In the genomic region with DNA sequence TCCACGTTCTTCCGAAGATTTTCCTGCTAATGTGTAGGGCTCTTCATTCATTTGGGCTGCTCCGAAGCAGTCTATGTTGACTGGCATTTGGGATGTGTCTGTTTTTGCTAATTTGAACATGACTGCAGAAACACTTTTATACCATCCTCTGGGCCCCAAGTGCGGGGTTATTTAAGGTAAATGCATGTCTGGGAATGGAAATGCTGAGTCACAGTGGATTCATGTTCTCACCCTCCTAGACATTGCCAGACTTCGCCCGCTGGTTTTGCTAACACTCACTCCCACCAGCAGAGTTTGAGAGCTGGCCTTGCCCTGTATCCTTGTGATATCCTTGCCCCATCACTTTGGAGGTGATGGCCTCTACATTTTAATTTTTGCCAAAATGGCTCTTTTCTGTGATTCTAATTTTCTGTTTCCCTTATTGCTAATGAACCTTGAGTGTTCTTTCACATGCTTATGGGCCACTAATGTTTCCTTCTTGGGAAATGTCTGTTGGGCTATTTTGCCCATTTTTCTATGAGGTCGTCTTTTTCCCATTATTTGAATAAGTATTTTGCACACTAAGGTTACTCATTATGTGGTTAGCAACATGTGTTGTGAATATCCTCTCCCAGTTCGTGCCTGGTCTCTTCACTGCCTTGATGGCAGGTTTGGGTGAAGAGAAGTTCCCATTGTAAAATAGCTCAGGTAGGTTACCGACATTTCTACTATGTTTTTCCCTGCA, we compare ENCODE assay signal across 12 cellular contexts.
A peak's percentile ranks its signal among the peaks of the same experiment; 100 is the strongest.
DNase-seq lines count a peak whose midpoint lies in the region; ATAC-seq, FAIRE-seq and TF ChIP-seq lines count a peak whose summit lies in the region.
"Had no signal": no experiment of that assay in that cellular context is flagged by ENCODE, and none has a peak within 500 bp of the region (broad histone marks: within the 10 kb centered on the region; RNA-seq: fewer than 3 reads in every experiment).

No MANE protein-coding gene starts in this region.

- H3K4me3 ChIP-seq in BJ (ENCODE audit: low read depth, low read length) (no peak overlapping the region), bronchial epithelial cell (ENCODE audit: low read depth, low read length) (no peak overlapping the region)
- H3K4me3 ChIP-seq in naive thymus-derived CD4-positive, alpha-beta T cell (ENCODE audit: low read length) = no peak overlapping the region
- H3K4me3 ChIP-seq: ovary had no signal

- no peak overlapping the region for H3K4me3 Mint-ChIP-seq in activated CD4-positive, alpha-beta memory T cell treated with anti-CD3 and anti-CD28 coated beads for 36 hours
- H3K4me3 Mint-ChIP-seq in naive thymus-derived CD4-positive, alpha-beta T cell = no peak overlapping the region
- H3K4me3 Mint-ChIP-seq: activated naive CD4-positive, alpha-beta T cell treated with anti-CD3 and anti-CD28 coated beads, Interleukin-2, amount 10 ng/mL, durations not matched to agents 7 days and 5 days had no signal

- H3K9me3 Mint-ChIP-seq in activated CD4-positive, alpha-beta memory T cell treated with anti-CD3 and anti-CD28 coated beads for 36 hours = no peaks in the 10 kb centered on the region
- peaks cover 0 to 2% (median 0%) of the 10 kb centered on the region in 11 donors for H3K9me3 Mint-ChIP-seq in naive thymus-derived CD4-positive, alpha-beta T cell
- H3K9me3 Mint-ChIP-seq: activated naive CD4-positive, alpha-beta T cell treated with anti-CD3 and anti-CD28 coated beads, Interleukin-2, amount 10 ng/mL, durations not matched to agents 7 days and 5 days had no signal

- FAIRE-seq in bronchial epithelial cell (lab: Jason Lieb, UNC) = no peak

- H3K27ac Mint-ChIP-seq in activated CD4-positive, alpha-beta memory T cell treated with anti-CD3 and anti-CD28 coated beads for 36 hours = no peak overlapping the region
- H3K27ac Mint-ChIP-seq in naive thymus-derived CD4-positive, alpha-beta T cell = no peak overlapping the region
- H3K27ac Mint-ChIP-seq: activated naive CD4-positive, alpha-beta T cell treated with anti-CD3 and anti-CD28 coated beads, Interleukin-2, amount 10 ng/mL, durations not matched to agents 7 days and 5 days had no signal

- POLR2A ChIA-PET in BJ (lab: Charles Lee) = no interaction called here
- POLR2A ChIA-PET in activated CD4-positive, alpha-beta memory T cell treated with anti-CD3 and anti-CD28 coated beads for 36 hours (lab: Charles Lee) = no interaction called here
- POLR2A ChIA-PET in naive thymus-derived CD4-positive, alpha-beta T cell (lab: Charles Lee) = interaction anchor here (0.6 kb wide), 1 partner anchor 97 kb away, joined by 3 read pairs; no protein-coding TSS in a partner anchor

- intact Hi-C loops in activated CD4-positive, alpha-beta memory T cell treated with anti-CD3 and anti-CD28 coated beads for 36 hours (cut with micrococcal nuclease) = no loop called here
- intact Hi-C loops in naive thymus-derived CD4-positive, alpha-beta T cell (cut with micrococcal nuclease) = no loop called here

- CTCF ChIA-PET in BJ (lab: Yijun Ruan, JAX) = interaction anchor here (1.4 kb wide), 1 partner anchor 8 kb away, joined by 3 read pairs; no protein-coding TSS in a partner anchor
- CTCF ChIA-PET in activated CD4-positive, alpha-beta memory T cell treated with anti-CD3 and anti-CD28 coated beads for 36 hours (lab: Charles Lee) = no interaction called here
- CTCF ChIA-PET in naive thymus-derived CD4-positive, alpha-beta T cell (lab: Charles Lee) = no interaction called here

- H3K36me3 ChIP-seq in BJ (ENCODE audit: control insufficient read depth, insufficient read depth, low read length) = peaks cover 1% of the 10 kb centered on the region
- H3K36me3 ChIP-seq in bronchial epithelial cell (ENCODE audit: control insufficient read depth, insufficient read depth, low read length) = no peaks in the 10 kb centered on the region
- H3K36me3 ChIP-seq in naive thymus-derived CD4-positive, alpha-beta T cell (ENCODE audit: control insufficient read depth in 2 of 3, insufficient read depth in 3 of 3, low read length in 3 of 3) = no peaks in the 10 kb centered on the region
- H3K36me3 ChIP-seq: ovary had no signal

- peak; percentile 46 for DNase-seq in BJ (ENCODE audit: low read depth)
- DNase-seq in NCI-H226 = peak; percentile 59
- DNase-seq in bronchial epithelial cell (ENCODE audit: low read depth) = peak; percentile 88
- DNase-seq in myocyte (ENCODE audit: low read depth) = peak; percentile 80
- no peak for DNase-seq in activated CD4-positive, alpha-beta memory T cell treated with anti-CD3 and anti-CD28 coated beads for 36 hours
- no peak for DNase-seq in NCI-H1048 (lab: John Stamatoyannopoulos, UW)
- DNase-seq in naive thymus-derived CD4-positive, alpha-beta T cell = no peak
- DNase-seq: activated CD4-positive, alpha-beta T cell treated with anti-CD3 and anti-CD28 coated beads for 4 hours; activated naive CD4-positive, alpha-beta T cell treated with anti-CD3 and anti-CD28 coated beads, Interleukin-2, amount 10 ng/mL, durations not matched to agents 7 days and 5 days; COR-L47; ovary had no signal

- no peaks in the 10 kb centered on the region for H3K4me1 ChIP-seq in naive thymus-derived CD4-positive, alpha-beta T cell (ENCODE audit: control insufficient read depth in 2 of 2, insufficient read depth in 2 of 2, low read length in 2 of 2)

- TF ChIP-seq CTCF in BJ (IDR thresholded peaks at IDR 0.05; ENCODE audit: insufficient read depth, low read depth, low read length) (no peak), bronchial epithelial cell (IDR thresholded peaks at IDR 0.05; ENCODE audit: insufficient read depth, low read length, severe bottlenecking) (no peak)

- no peaks in the 10 kb centered on the region for H3K9me3 ChIP-seq in naive thymus-derived CD4-positive, alpha-beta T cell (ENCODE audit: control insufficient read depth in 2 of 3, low read length in 3 of 3)
- H3K9me3 ChIP-seq: ovary had no signal

- H3K27me3 ChIP-seq in BJ (ENCODE audit: control insufficient read depth, insufficient read depth, low read length) (no peaks in the 10 kb centered on the region), bronchial epithelial cell (ENCODE audit: control insufficient read depth, insufficient read depth, low read length) (no peaks in the 10 kb centered on the region)
- no peaks in the 10 kb centered on the region for H3K27me3 ChIP-seq in naive thymus-derived CD4-positive, alpha-beta T cell (ENCODE audit: control insufficient read depth in 2 of 2, insufficient read depth in 2 of 2, low read length in 2 of 2)
- H3K27me3 ChIP-seq: ovary had no signal

- H3K27ac ChIP-seq in naive thymus-derived CD4-positive, alpha-beta T cell (ENCODE audit: low read depth, low read length) = no peak overlapping the region
- H3K27ac ChIP-seq: ovary had no signal

- H3K4me1 Mint-ChIP-seq in activated CD4-positive, alpha-beta memory T cell treated with anti-CD3 and anti-CD28 coated beads for 36 hours (ENCODE audit: low read depth) = no peaks in the 10 kb centered on the region
- no peaks in the 10 kb centered on the region for H3K4me1 Mint-ChIP-seq in naive thymus-derived CD4-positive, alpha-beta T cell
- H3K4me1 Mint-ChIP-seq: activated naive CD4-positive, alpha-beta T cell treated with anti-CD3 and anti-CD28 coated beads, Interleukin-2, amount 10 ng/mL, durations not matched to agents 7 days and 5 days had no signal

- H3K27me3 Mint-ChIP-seq in activated CD4-positive, alpha-beta memory T cell treated with anti-CD3 and anti-CD28 coated beads for 36 hours = no peaks in the 10 kb centered on the region
- H3K27me3 Mint-ChIP-seq in naive thymus-derived CD4-positive, alpha-beta T cell = peaks cover 0 to under 1% (median 0%) of the 10 kb centered on the region in 5 donors
- H3K27me3 Mint-ChIP-seq: activated naive CD4-positive, alpha-beta T cell treated with anti-CD3 and anti-CD28 coated beads, Interleukin-2, amount 10 ng/mL, durations not matched to agents 7 days and 5 days had no signal

- no peaks in the 10 kb centered on the region for H3K36me3 Mint-ChIP-seq in activated CD4-positive, alpha-beta memory T cell treated with anti-CD3 and anti-CD28 coated beads for 36 hours
- no peaks in the 10 kb centered on the region for H3K36me3 Mint-ChIP-seq in naive thymus-derived CD4-positive, alpha-beta T cell
- H3K36me3 Mint-ChIP-seq: activated naive CD4-positive, alpha-beta T cell treated with anti-CD3 and anti-CD28 coated beads, Interleukin-2, amount 10 ng/mL, durations not matched to agents 7 days and 5 days had no signal

- ATAC-seq in HG03469 (IDR thresholded peaks at IDR 0.05; ENCODE audit: unreplicated experiment) = no peak
- no peak for ATAC-seq in naive thymus-derived CD4-positive, alpha-beta T cell

Comparison
In these comparisons a context has a peak if more than half of its experiments do, and no peak if none do; other contexts are left out.
1. DNase-seq: peak in BJ (single experiment), NCI-H226 (single experiment), bronchial epithelial cell (single experiment) and myocyte (single experiment); none in activated CD4-positive, alpha-beta memory T cell treated with anti-CD3 and anti-CD28 coated beads for 36 hours (single experiment), NCI-H1048 (single experiment) and naive thymus-derived CD4-positive, alpha-beta T cell (0 of 9).